ENCODE assay signal across 1 cellular context in genomic region chr4:185115827-185116232, GRCh38.
TF ChIP-seq lines count a peak whose summit lies in the region.

No MANE protein-coding gene starts in this region.

TF ChIP-seq in K562, 482 proteins besides CTCF, POLR2A, EP300 and RAD21 (continued from another document and continues in another):
- TF ChIP-seq PREB (CRISPR knock-in tag; IDR thresholded peaks at IDR 0.05) (no peak), RBFOX2 (IDR thresholded peaks at IDR 0.05; ENCODE audit: low read depth, low read length) (peak; percentile 65), NFE2 (IDR thresholded peaks at IDR 0.05; ENCODE audit: low read depth) (peak; percentile 60; the same call in 1 of the 2 replicates), POLR2H (tag; IDR thresholded peaks at IDR 0.05; ENCODE audit: low read depth) (0 out of 2 replicates have a peak, but pooled peaks have one; percentile 28), PTTG1 (tag; IDR thresholded peaks at IDR 0.05; ENCODE audit: low read depth) (no peak), ZNF511 (CRISPR knock-in tag; IDR thresholded peaks at IDR 0.05) (no peak), MYNN (IDR thresholded peaks at IDR 0.05) (peak; percentile 61; the same call in 1 of the 2 replicates), MYNN (CRISPR knock-in tag; IDR thresholded peaks at IDR 0.05) (no peak), RCOR1 (IDR thresholded peaks at IDR 0.05; ENCODE audit: borderline replicate concordance in 1 of 2, low read depth in 2 of 2, low read length in 2 of 2) (peak in 1 of 2 experiments; percentile 70; a peak in 2 of 4 replicates), NCOR1 (IDR thresholded peaks at IDR 0.05) (peak; percentile 50), NCOA2 (IDR thresholded peaks at IDR 0.05; ENCODE audit: partially characterized antibody in 2 of 2) (no peak), ZNF282 (CRISPR knock-in tag; IDR thresholded peaks at IDR 0.05) (no peak), SUPT5H (IDR thresholded peaks at IDR 0.05) (peak; percentile 49; the same call in 1 of the 2 replicates), NBN (IDR thresholded peaks at IDR 0.05; ENCODE audit: low read depth) (0 out of 2 replicates have a peak, but pooled peaks have one; percentile 28), TARDBP (IDR thresholded peaks at IDR 0.05) (no peak), CXXC5 (CRISPR knock-in tag; IDR thresholded peaks at IDR 0.05) (peak; percentile 77), PRDM10 (IDR thresholded peaks at IDR 0.05; ENCODE audit: partially characterized antibody) (peak; percentile 5), CSDE1 (IDR thresholded peaks at IDR 0.05) (no peak), ZNF134 (CRISPR knock-in tag; conservative IDR thresholded peaks at IDR 0.05) (no peak), HES1 (IDR thresholded peaks at IDR 0.05; ENCODE audit: low read depth) (0 out of 2 replicates have a peak, but pooled peaks have one; percentile 21), ZNF586 (CRISPR knock-in tag; conservative IDR thresholded peaks at IDR 0.05) (no peak), ZFP91 (CRISPR knock-in tag; IDR thresholded peaks at IDR 0.05) (no peak), U2AF1 (optimal IDR thresholded peaks at IDR 0.05; ENCODE audit: low read depth, low read length) (no peak), TOE1 (IDR thresholded peaks at IDR 0.05; ENCODE audit: borderline replicate concordance) (0 out of 2 replicates have a peak, but pooled peaks have one; percentile 29), TOE1 (CRISPR knock-in tag; IDR thresholded peaks at IDR 0.05; ENCODE audit: borderline replicate concordance, low read depth) (no peak), NELFE (IDR thresholded peaks at IDR 0.05; ENCODE audit: insufficient read depth, insufficient read length) (no peak), MTA2 (IDR thresholded peaks at IDR 0.05; ENCODE audit: low read depth) (0 out of 2 replicates have a peak, but pooled peaks have one; percentile 24), ZC3H8 (IDR thresholded peaks at IDR 0.05) (no peak), ZNF561 (CRISPR knock-in tag; conservative IDR thresholded peaks at IDR 0.05) (no peak), ZNF609 (CRISPR knock-in tag; IDR thresholded peaks at IDR 0.05; ENCODE audit: borderline replicate concordance) (no peak), TCF3 (CRISPR knock-in tag; IDR thresholded peaks at IDR 0.05) (peak; percentile 60)
- TF ChIP-seq, protein P1, sequence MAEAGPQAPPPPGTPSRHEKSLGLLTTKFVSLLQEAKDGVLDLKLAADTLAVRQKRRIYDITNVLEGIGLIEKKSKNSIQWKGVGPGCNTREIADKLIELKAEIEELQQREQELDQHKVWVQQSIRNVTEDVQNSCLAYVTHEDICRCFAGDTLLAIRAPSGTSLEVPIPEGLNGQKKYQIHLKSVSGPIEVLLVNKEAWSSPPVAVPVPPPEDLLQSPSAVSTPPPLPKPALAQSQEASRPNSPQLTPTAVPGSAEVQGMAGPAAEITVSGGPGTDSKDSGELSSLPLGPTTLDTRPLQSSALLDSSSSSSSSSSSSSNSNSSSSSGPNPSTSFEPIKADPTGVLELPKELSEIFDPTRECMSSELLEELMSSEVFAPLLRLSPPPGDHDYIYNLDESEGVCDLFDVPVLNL (CRISPR knock-in tag; IDR thresholded peaks at IDR 0.05; ENCODE audit: low read depth): no peak
- TF ChIP-seq, protein P2, sequence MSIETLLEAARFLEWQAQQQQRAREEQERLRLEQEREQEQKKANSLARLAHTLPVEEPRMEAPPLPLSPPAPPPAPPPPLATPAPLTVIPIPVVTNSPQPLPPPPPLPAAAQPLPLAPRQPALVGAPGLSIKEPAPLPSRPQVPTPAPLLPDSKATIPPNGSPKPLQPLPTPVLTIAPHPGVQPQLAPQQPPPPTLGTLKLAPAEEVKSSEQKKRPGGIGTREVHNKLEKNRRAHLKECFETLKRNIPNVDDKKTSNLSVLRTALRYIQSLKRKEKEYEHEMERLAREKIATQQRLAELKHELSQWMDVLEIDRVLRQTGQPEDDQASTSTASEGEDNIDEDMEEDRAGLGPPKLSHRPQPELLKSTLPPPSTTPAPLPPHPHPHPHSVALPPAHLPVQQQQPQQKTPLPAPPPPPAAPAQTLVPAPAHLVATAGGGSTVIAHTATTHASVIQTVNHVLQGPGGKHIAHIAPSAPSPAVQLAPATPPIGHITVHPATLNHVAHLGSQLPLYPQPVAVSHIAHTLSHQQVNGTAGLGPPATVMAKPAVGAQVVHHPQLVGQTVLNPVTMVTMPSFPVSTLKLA (conservative IDR thresholded peaks at IDR 0.05): peak; percentile 92 to 96
- TF ChIP-seq, protein P3, sequence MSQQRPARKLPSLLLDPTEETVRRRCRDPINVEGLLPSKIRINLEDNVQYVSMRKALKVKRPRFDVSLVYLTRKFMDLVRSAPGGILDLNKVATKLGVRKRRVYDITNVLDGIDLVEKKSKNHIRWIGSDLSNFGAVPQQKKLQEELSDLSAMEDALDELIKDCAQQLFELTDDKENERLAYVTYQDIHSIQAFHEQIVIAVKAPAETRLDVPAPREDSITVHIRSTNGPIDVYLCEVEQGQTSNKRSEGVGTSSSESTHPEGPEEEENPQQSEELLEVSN (IDR thresholded peaks at IDR 0.05; ENCODE audit: borderline replicate concordance in 1 of 2, extremely low read depth in 1 of 2, insufficient read depth in 1 of 2, insufficient read length in 1 of 2, low read depth in 1 of 2, low read length in 1 of 2, poor library complexity in 1 of 2, severe bottlenecking in 1 of 2): peak; percentile 54 to 71
- TF ChIP-seq, protein P4, sequence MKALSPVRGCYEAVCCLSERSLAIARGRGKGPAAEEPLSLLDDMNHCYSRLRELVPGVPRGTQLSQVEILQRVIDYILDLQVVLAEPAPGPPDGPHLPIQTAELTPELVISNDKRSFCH (CRISPR knock-in tag; IDR thresholded peaks at IDR 0.05): no peak
- TF ChIP-seq, protein P4 (tag; IDR thresholded peaks at IDR 0.05): no peak
